Comparison of ENCODE assay signal across 23 cellular contexts in genomic region chr4:72186714-72187113, GRCh38.
A peak's percentile ranks its signal among the peaks of the same experiment; 100 is the strongest.
DNase-seq lines count a peak whose midpoint lies in the region; ATAC-seq and TF ChIP-seq lines count a peak whose summit lies in the region.
"Had no signal": no experiment of that assay in that cellular context is flagged by ENCODE, and none has a peak within 500 bp of the region (broad histone marks: within the 10 kb centered on the region; RNA-seq: fewer than 3 reads in every experiment).

No MANE protein-coding gene starts in this region.

- POLR2A ChIA-PET in CD4-positive, alpha-beta memory T cell (lab: Charles Lee; ENCODE audit: partially characterized antibody), result no interaction called here

- no peak for TF ChIP-seq CTCF in KMS-11 (conservative IDR thresholded peaks at IDR 0.05; ENCODE audit: low read depth, low read length)
- TF ChIP-seq CTCF in omental fat pad (IDR thresholded peaks at IDR 0.05), result no peak

- DNase-seq in omental fat pad (ENCODE audit: low spot score), result no peak
- no peak for DNase-seq in mesenteric fat pad (ENCODE audit: low spot score)
- DNase-seq in CD4-positive, alpha-beta memory T cell, result no peak
- DNase-seq in foreskin melanocyte, result no peak
- DNase-seq: activated CD4-positive, alpha-beta T cell treated with anti-CD3 and anti-CD28 coated beads, Interleukin-2, amount 10 ng/mL, durations not matched to agents 24 days and 14 days; central memory CD4-positive, alpha-beta T cell; effector memory CD8-positive, alpha-beta T cell; GDM1; HCEC 1CT; hypothalamus; mucosa of descending colon; NCI-H1417; NCI-H446 treated with DMSO at 0.1 percent for 48 hours; ovary; T-helper 9 cell; trophoblast cell had no signal

- H3K9me3 Mint-ChIP-seq in CD4-positive, alpha-beta memory T cell, result peaks cover 0 to 2% (median 0%) of the 10 kb centered on the region in 8 donors
- H3K9me3 Mint-ChIP-seq: activated CD4-positive, alpha-beta T cell treated with anti-CD3 and anti-CD28 coated beads, Interleukin-2, amount 10 ng/mL, durations not matched to agents 24 days and 14 days; effector memory CD8-positive, alpha-beta T cell; stimulated activated memory B cell treated with anti-CD40 and anti-IgM and Interleukin-4, amounts not matched to agents 10 μg/mL and 1 μg/mL and 100 μg/mL, for 72 hours had no signal

- no peak overlapping the region for H3K4me2 ChIP-seq in KMS-11

- H3K4me3 Mint-ChIP-seq in CD4-positive, alpha-beta memory T cell, result no peak overlapping the region
- H3K4me3 Mint-ChIP-seq: activated CD4-positive, alpha-beta T cell treated with anti-CD3 and anti-CD28 coated beads, Interleukin-2, amount 10 ng/mL, durations not matched to agents 24 days and 14 days; effector memory CD8-positive, alpha-beta T cell; stimulated activated memory B cell treated with anti-CD40 and anti-IgM and Interleukin-4, amounts not matched to agents 10 μg/mL and 1 μg/mL and 100 μg/mL, for 72 hours had no signal

- 0 out of 2 replicates have a peak overlapping the region, but pooled peaks have one; percentile 12 for H2AFZ ChIP-seq in KMS-11 (ENCODE audit: low read depth)

- no peaks in the 10 kb centered on the region for H3K9me3 ChIP-seq in CD4-positive, alpha-beta memory T cell (ENCODE audit: control insufficient read depth in 1 of 2, low read length in 2 of 2)
- H3K9me3 ChIP-seq: mucosa of descending colon, ovary, SJSA1 had no signal

- H3K36me3 ChIP-seq in KMS-11 (ENCODE audit: insufficient read depth), result no peaks in the 10 kb centered on the region
- no peaks in the 10 kb centered on the region for H3K36me3 ChIP-seq in CD4-positive, alpha-beta memory T cell (ENCODE audit: insufficient read depth, low read length)
- H3K36me3 ChIP-seq: ovary, SJSA1 had no signal

- CTCF ChIA-PET in CD4-positive, alpha-beta memory T cell (lab: Charles Lee; ENCODE audit: partially characterized antibody), result no interaction called here

- H3K4me1 ChIP-seq in KMS-11 (ENCODE audit: low read depth, poor library complexity, severe bottlenecking), result no peaks in the 10 kb centered on the region
- H3K4me1 ChIP-seq in CD4-positive, alpha-beta memory T cell (ENCODE audit: insufficient read depth, low read length), result no peaks in the 10 kb centered on the region
- H3K4me1 ChIP-seq: SJSA1 had no signal

- no peaks in the 10 kb centered on the region for H3K27me3 Mint-ChIP-seq in CD4-positive, alpha-beta memory T cell
- H3K27me3 Mint-ChIP-seq: activated CD4-positive, alpha-beta T cell treated with anti-CD3 and anti-CD28 coated beads, Interleukin-2, amount 10 ng/mL, durations not matched to agents 24 days and 14 days; effector memory CD8-positive, alpha-beta T cell; stimulated activated memory B cell treated with anti-CD40 and anti-IgM and Interleukin-4, amounts not matched to agents 10 μg/mL and 1 μg/mL and 100 μg/mL, for 72 hours had no signal

- H3K36me3 Mint-ChIP-seq in CD4-positive, alpha-beta memory T cell, result no peaks in the 10 kb centered on the region
- H3K36me3 Mint-ChIP-seq: stimulated activated memory B cell treated with anti-CD40 and anti-IgM and Interleukin-4, amounts not matched to agents 10 μg/mL and 1 μg/mL and 100 μg/mL, for 72 hours had no signal

- H3K27ac Mint-ChIP-seq in CD4-positive, alpha-beta memory T cell, result no peak overlapping the region
- H3K27ac Mint-ChIP-seq: activated CD4-positive, alpha-beta T cell treated with anti-CD3 and anti-CD28 coated beads, Interleukin-2, amount 10 ng/mL, durations not matched to agents 24 days and 14 days; effector memory CD8-positive, alpha-beta T cell; stimulated activated memory B cell treated with anti-CD40 and anti-IgM and Interleukin-4, amounts not matched to agents 10 μg/mL and 1 μg/mL and 100 μg/mL, for 72 hours had no signal

- no peak overlapping the region for H3K4me3 ChIP-seq in KMS-11 (IDR thresholded peaks at IDR 0.05; ENCODE audit: insufficient read depth, low read depth, low read length)
- no peak overlapping the region for H3K4me3 ChIP-seq in CD4-positive, alpha-beta memory T cell (ENCODE audit: low read length in 2 of 2)
- H3K4me3 ChIP-seq: mucosa of descending colon, ovary, SJSA1, skin epidermis had no signal

- H3K27me3 ChIP-seq in KMS-11 (ENCODE audit: insufficient read depth, low read depth), result no peaks in the 10 kb centered on the region
- H3K27me3 ChIP-seq in CD4-positive, alpha-beta memory T cell (ENCODE audit: insufficient read depth, low read length), result no peaks in the 10 kb centered on the region
- H3K27me3 ChIP-seq: ovary, SJSA1 had no signal

- no peaks in the 10 kb centered on the region for H3K4me1 Mint-ChIP-seq in CD4-positive, alpha-beta memory T cell
- H3K4me1 Mint-ChIP-seq: activated CD4-positive, alpha-beta T cell treated with anti-CD3 and anti-CD28 coated beads, Interleukin-2, amount 10 ng/mL, durations not matched to agents 24 days and 14 days; stimulated activated memory B cell treated with anti-CD40 and anti-IgM and Interleukin-4, amounts not matched to agents 10 μg/mL and 1 μg/mL and 100 μg/mL, for 72 hours had no signal

- no peaks in the 10 kb centered on the region for H4K20me1 ChIP-seq in KMS-11 (ENCODE audit: insufficient read depth)

- H3K27ac ChIP-seq in KMS-11, result no peak overlapping the region
- H3K27ac ChIP-seq in CD4-positive, alpha-beta memory T cell (ENCODE audit: low read depth, low read length), result no peak overlapping the region
- H3K27ac ChIP-seq: ovary, SJSA1, skin epidermis had no signal

- no peak overlapping the region for H3K9ac ChIP-seq in KMS-11

- intact Hi-C loops in CD4-positive, alpha-beta memory T cell (cut with micrococcal nuclease), result no loop called here

- ATAC-seq in GM18519 (IDR thresholded peaks at IDR 0.05; ENCODE audit: low FRiP score, unreplicated experiment), result peak; percentile 92
- peak; percentile 80 for ATAC-seq in GM21360 (IDR thresholded peaks at IDR 0.05; ENCODE audit: unreplicated experiment)
- peak; percentile 85 for ATAC-seq in HG02885 (IDR thresholded peaks at IDR 0.05; ENCODE audit: poor library complexity, unreplicated experiment)
- no peak for ATAC-seq in omental fat pad (ENCODE audit: low FRiP score)
- ATAC-seq: effector memory CD8-positive, alpha-beta T cell; mucosa of descending colon; stimulated activated memory B cell treated with anti-CD40 and anti-IgM and Interleukin-4, amounts not matched to agents 10 μg/mL and 1 μg/mL and 100 μg/mL, for 72 hours had no signal

- no peaks in the 10 kb centered on the region for H3K79me2 ChIP-seq in KMS-11 (ENCODE audit: insufficient read depth, low read depth)
